In genomic region chr13:30156270-30156669, GRCh38 we compare ENCODE assay signal across 1 cellular context.
TF ChIP-seq lines count a peak whose summit lies in the region.

No MANE protein-coding gene starts in this region.

TF ChIP-seq in IMR-90, 13 proteins besides CTCF, POLR2A, EP300 and RAD21:
- TF ChIP-seq, protein P1, sequence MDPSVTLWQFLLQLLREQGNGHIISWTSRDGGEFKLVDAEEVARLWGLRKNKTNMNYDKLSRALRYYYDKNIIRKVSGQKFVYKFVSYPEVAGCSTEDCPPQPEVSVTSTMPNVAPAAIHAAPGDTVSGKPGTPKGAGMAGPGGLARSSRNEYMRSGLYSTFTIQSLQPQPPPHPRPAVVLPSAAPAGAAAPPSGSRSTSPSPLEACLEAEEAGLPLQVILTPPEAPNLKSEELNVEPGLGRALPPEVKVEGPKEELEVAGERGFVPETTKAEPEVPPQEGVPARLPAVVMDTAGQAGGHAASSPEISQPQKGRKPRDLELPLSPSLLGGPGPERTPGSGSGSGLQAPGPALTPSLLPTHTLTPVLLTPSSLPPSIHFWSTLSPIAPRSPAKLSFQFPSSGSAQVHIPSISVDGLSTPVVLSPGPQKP (IDR thresholded peaks at IDR 0.05; ENCODE audit: borderline replicate concordance, low read depth, low read length): no peak
- TF ChIP-seq BHLHE40 (IDR thresholded peaks at IDR 0.05; ENCODE audit: low read depth, low read length): no peak
- TF ChIP-seq MXI1 (IDR thresholded peaks at IDR 0.05; ENCODE audit: borderline replicate concordance, low read depth, low read length): no peak
- TF ChIP-seq NFE2L2 (IDR thresholded peaks at IDR 0.05; ENCODE audit: low read depth, low read length): no peak
- TF ChIP-seq RCOR1 (IDR thresholded peaks at IDR 0.05; ENCODE audit: insufficient replicate concordance, low read length): no peak
- no peak for TF ChIP-seq SMC3 (IDR thresholded peaks at IDR 0.05; ENCODE audit: low read depth, low read length)
- TF ChIP-seq MAFK (IDR thresholded peaks at IDR 0.05; ENCODE audit: low read depth, low read length): no peak
- TF ChIP-seq RFX5 (IDR thresholded peaks at IDR 0.05; ENCODE audit: low read depth, low read length): no peak
- no peak for TF ChIP-seq MAZ (IDR thresholded peaks at IDR 0.05; ENCODE audit: borderline replicate concordance, low read depth, low read length)
- no peak for TF ChIP-seq CEBPB (IDR thresholded peaks at IDR 0.05; ENCODE audit: low read depth, low read length)
- TF ChIP-seq, protein P2, sequence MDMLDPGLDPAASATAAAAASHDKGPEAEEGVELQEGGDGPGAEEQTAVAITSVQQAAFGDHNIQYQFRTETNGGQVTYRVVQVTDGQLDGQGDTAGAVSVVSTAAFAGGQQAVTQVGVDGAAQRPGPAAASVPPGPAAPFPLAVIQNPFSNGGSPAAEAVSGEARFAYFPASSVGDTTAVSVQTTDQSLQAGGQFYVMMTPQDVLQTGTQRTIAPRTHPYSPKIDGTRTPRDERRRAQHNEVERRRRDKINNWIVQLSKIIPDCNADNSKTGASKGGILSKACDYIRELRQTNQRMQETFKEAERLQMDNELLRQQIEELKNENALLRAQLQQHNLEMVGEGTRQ (IDR thresholded peaks at IDR 0.05; ENCODE audit: low read depth, low read length): no peak
- no peak for TF ChIP-seq FOS (IDR thresholded peaks at IDR 0.05; ENCODE audit: low read depth, low read length)
- TF ChIP-seq CHD1 (IDR thresholded peaks at IDR 0.05; ENCODE audit: low read depth, low read length): no peak
TF ChIP-seq in IMR-90: peak in this region for 0.
